ENCODE assay signal across 24 cellular contexts in the genomic region with DNA sequence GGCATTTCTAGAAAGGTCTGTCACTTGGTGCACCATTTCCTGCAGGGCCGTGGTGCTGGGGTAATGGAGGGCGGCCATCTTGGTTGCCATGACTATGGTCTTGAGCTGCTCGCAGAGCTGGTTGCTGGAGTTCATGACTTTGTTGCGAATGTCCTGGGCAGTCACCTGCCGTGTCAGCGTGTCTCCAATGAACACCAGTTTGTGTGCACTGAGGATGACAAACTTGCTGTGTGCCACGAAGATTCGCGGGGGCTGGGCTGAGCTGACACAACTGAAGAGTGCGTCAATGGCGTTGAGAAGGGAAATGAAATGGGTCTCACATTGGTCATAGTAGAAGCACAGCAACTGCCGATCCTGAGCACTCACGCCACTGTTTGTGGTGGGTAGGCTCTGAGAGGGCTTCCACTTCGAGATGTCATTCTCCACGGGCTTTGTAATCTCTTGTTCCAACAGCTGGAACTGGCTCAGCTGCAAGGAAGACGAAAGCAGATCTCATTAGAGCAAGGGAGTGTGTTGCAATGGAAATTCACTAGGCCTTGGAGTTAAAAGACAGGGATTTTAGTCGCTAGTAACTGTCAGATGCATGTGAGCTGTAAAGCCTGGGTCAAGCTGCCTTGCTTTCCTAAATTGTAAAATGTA.
"Had no signal": no experiment of that assay in that cellular context is flagged by ENCODE, and none has a peak within 500 bp of the region (broad histone marks: within the 10 kb centered on the region; RNA-seq: fewer than 3 reads in every experiment).

No MANE protein-coding gene starts in this region.

- H3K9me3 ChIP-seq: suprapubic skin, upper lobe of left lung had no signal

- DNase-seq: activated CD4-positive, alpha-beta T cell treated with anti-CD3 and anti-CD28 coated beads, Interleukin-2, amount 10 ng/mL, durations not matched to agents 24 days and 14 days; activated CD8-positive, alpha-beta T cell treated with anti-CD3 and anti-CD28 coated beads for 36 hours; activated naive CD4-positive, alpha-beta T cell; activated naive CD8-positive, alpha-beta T cell treated with anti-CD3 and anti-CD28 coated beads for 36 hours; activated T-cell treated with anti-CD3 and anti-CD28 coated beads, Interleukin-2, amount 50 U/mL, for 1 hour; amygdala; dermis blood vessel endothelial cell; effector memory CD4-positive, alpha-beta T cell; foreskin fibroblast; hypothalamus; naive B cell; posterior cingulate gyrus; stimulated activated CD4-positive, alpha-beta T cell treated with anti-CD3 and anti-CD28 coated beads, Interleukin-15, amount 100 ng/mL, for 24 hours; stimulated activated CD4-positive, alpha-beta T cell treated with anti-CD3 and anti-CD28 coated beads, Interleukin-2, amount 100 ng/mL, for 48 hours; stimulated activated naive CD8-positive, alpha-beta T cell treated with anti-CD3 and anti-CD28 coated beads, Interleukin-15, amount 100 ng/mL, for 72 hours; T-helper 1 cell; T-helper 9 cell; upper lobe of left lung had no signal

- H3K4me3 ChIP-seq: cardiac muscle cell, skin epidermis, suprapubic skin, upper lobe of left lung had no signal

- FAIRE-seq: keratinocyte had no signal

- H3K27me3 ChIP-seq: cardiac muscle cell, suprapubic skin, upper lobe of left lung had no signal

- H3K27ac ChIP-seq: skin epidermis, suprapubic skin, upper lobe of left lung had no signal

- ATAC-seq: activated CD8-positive, alpha-beta T cell treated with anti-CD3 and anti-CD28 coated beads for 36 hours; activated T-helper 17 cell treated with anti-CD3 and anti-CD28 coated beads, Interleukin-2, amount 50 U/mL, for 72 hours; left lobe of liver; stimulated activated naive CD8-positive, alpha-beta T cell treated with anti-CD3 and anti-CD28 coated beads, Interleukin-15, amount 100 ng/mL, for 72 hours had no signal
